ENCODE assay signal across 1 cellular context in the genomic region with DNA sequence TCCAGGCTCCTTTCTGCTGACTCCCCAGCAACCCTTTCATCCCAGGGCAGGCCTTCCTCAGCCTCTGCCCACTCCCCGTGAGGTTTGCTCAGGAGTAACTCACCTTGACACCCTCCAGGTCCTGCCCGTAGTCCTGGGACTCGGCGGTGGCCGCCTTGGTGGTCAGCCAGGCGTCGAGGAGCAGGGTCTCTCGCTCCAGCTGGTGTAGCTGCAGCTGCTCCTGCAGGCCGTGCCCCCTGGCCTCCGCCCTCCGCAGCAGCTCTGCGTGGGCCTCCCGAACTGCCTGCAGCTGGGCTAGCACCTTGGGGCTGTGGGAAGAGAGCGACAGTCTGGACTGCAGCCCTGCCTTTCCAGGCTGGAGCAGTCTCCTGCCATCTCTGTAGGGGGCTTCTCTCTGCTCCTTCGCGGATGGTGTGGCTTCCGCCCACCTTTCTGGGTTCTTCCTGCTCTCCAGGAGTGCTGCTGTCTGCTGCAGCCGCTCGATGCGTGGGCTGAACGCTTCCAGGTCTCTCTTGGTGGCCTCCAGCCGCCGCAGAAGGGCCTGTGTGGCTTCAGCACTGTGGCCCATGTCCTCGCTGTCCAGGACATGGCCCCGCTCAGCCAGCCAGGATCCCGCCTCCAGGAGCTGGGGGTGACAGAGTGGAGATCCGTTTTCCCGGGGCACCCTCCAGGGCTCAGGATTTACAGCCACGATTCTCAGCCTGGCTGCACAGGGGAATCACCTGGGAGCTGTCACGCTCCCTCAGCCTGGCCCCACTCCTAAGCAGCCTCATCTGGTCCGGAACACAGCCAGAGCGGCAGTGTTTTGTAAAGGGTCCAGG.
A peak's percentile ranks its signal among the peaks of the same experiment; 100 is the strongest.
TF ChIP-seq lines count a peak whose summit lies in the region.

No MANE protein-coding gene starts in this region.

TF ChIP-seq in K562, 482 proteins besides CTCF, POLR2A, EP300 and RAD21:
- TF ChIP-seq EGR1 (conservative IDR thresholded peaks at IDR 0.05): peak; percentile 55
- no peak for TF ChIP-seq NR3C1 (CRISPR knock-in tag; IDR thresholded peaks at IDR 0.05)
TF ChIP-seq in K562: peak in this region for 1.
